Comparison of ENCODE assay signal across 11 cellular contexts in the genomic region with DNA sequence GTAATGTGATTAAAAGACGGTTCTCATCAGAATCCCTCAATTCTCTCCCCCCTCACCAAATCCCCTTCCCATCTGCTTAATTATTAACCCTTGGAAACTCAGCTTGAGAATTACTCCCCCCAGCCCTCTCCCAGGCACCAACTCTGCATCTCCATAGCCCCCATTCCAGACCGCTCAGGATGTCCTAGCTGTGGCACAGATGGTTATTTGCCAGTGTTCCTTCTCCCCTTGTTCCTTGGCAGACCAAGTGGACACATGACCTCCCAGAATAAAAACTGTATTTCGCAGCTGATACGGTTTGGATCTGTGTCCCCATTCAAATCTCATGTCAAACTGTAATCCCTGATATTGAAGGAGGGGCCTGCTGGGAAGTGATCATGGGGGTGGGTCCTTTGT. TPM values are rescaled to one million over a fixed set of nuclear protein-coding genes. Genes with fewer than 3 reads are reported as not detected.
DNase-seq lines count a peak whose midpoint lies in the region; ATAC-seq and TF ChIP-seq lines count a peak whose summit lies in the region.
"Had no signal": no experiment of that assay in that cellular context is flagged by ENCODE, and none has a peak within 500 bp of the region (broad histone marks: within the 10 kb centered on the region; RNA-seq: fewer than 3 reads in every experiment).

No MANE protein-coding gene starts in this region.

- BruUV-seq in MCF 10A (replicated peaks; lab: Mats Ljungman, UMichigan), result no TSS peak

- no peaks in the 10 kb centered on the region for H3K9me3 ChIP-seq in breast epithelium
- H3K9me3 ChIP-seq in colonic mucosa, result no peaks in the 10 kb centered on the region
- no peaks in the 10 kb centered on the region for H3K9me3 ChIP-seq in muscle layer of duodenum (ENCODE audit: control insufficient read depth in 1 of 2, low read length in 2 of 2)
- no peaks in the 10 kb centered on the region for H3K9me3 ChIP-seq in vagina
- H3K9me3 ChIP-seq: BE2C, SK-N-SH had no signal

- peak overlapping the region; percentile 80 to 84 for H3K27ac ChIP-seq in breast epithelium
- H3K27ac ChIP-seq in colonic mucosa, result peak overlapping the region; percentile 90
- H3K27ac ChIP-seq in muscle layer of duodenum (ENCODE audit: low read length), result peak overlapping the region; percentile 92
- H3K27ac ChIP-seq in vagina, result peak overlapping the region; percentile 66

- DNase-seq in breast epithelium (ENCODE audit: low spot score in 2 of 2) (no peak), MCF 10A (ENCODE audit: unreplicated experiment) (no peak), colonic mucosa (no peak), vagina (ENCODE audit: extremely low spot score in 2 of 2) (no peak), amygdala (lab: John Stamatoyannopoulos, UW) (no peak)
- DNase-seq: BE2C, retina, SK-N-SH had no signal

- peaks cover 2% of the 10 kb centered on the region for H3K9me3 Mint-ChIP-seq in MCF 10A (ENCODE audit: unreplicated experiment)

- POLR2A ChIA-PET in MCF 10A (lab: Yijun Ruan, JAX), result interaction anchor here (1.3 kb wide), 1 partner anchor 46 kb away, joined by 5 read pairs; a partner anchor contains a TSS

- H3K27ac Mint-ChIP-seq in MCF 10A (ENCODE audit: low read depth, unreplicated experiment), result no peak overlapping the region

- intact Hi-C loops in breast epithelium (cut with DNase I; ENCODE audit: low total_unique reads) (loop anchor here (10.0 kb wide), 1 partner anchor 131 kb away; no protein-coding TSS in a partner anchor), MCF 10A (cut with micrococcal nuclease) (no loop called here), colonic mucosa (cut with DNase I) (no loop called here), vagina (cut with DNase I) (no loop called here)

- H3K36me3 ChIP-seq in breast epithelium, result no peaks in the 10 kb centered on the region
- no peaks in the 10 kb centered on the region for H3K36me3 ChIP-seq in colonic mucosa
- H3K36me3 ChIP-seq in muscle layer of duodenum (ENCODE audit: control insufficient read depth in 1 of 2, insufficient read depth in 2 of 2, low read length in 2 of 2), result no peaks in the 10 kb centered on the region
- H3K36me3 ChIP-seq in vagina, result no peaks in the 10 kb centered on the region
- H3K36me3 ChIP-seq: BE2C had no signal

- ATAC-seq in GM18502 (IDR thresholded peaks at IDR 0.05; ENCODE audit: poor library complexity, unreplicated experiment), result no peak
- no peak for ATAC-seq in GM19023 (IDR thresholded peaks at IDR 0.05; ENCODE audit: unreplicated experiment)

- CTCF ChIA-PET in MCF 10A (lab: Yijun Ruan, JAX), result interaction anchor here (1.1 to 5.8 kb wide), 4 partner anchors 9 to 133 kb away, joined by 3 to 122 read pairs (median 9); a partner anchor contains a TSS

- peaks cover 0 to 5% of the 10 kb centered on the region in 2 donors for H3K4me1 ChIP-seq in breast epithelium
- H3K4me1 ChIP-seq in colonic mucosa, result no peaks in the 10 kb centered on the region
- peaks cover 0 to 10% of the 10 kb centered on the region in 2 donors for H3K4me1 ChIP-seq in muscle layer of duodenum (ENCODE audit: control insufficient read depth in 1 of 2, insufficient read depth in 2 of 2, low read length in 2 of 2)
- peaks cover 15% of the 10 kb centered on the region for H3K4me1 ChIP-seq in vagina
- H3K4me1 ChIP-seq: BE2C had no signal

- H3K27me3 ChIP-seq in breast epithelium (no peaks in the 10 kb centered on the region), colonic mucosa (no peaks in the 10 kb centered on the region), muscle layer of duodenum (ENCODE audit: low read depth, low read length) (no peaks in the 10 kb centered on the region), vagina (no peaks in the 10 kb centered on the region)
- H3K27me3 ChIP-seq: BE2C had no signal

- TF ChIP-seq POLR2A in breast epithelium (IDR thresholded peaks at IDR 0.05) (no peak), vagina (IDR thresholded peaks at IDR 0.05) (no peak)

- no peaks in the 10 kb centered on the region for H3K27me3 Mint-ChIP-seq in MCF 10A (ENCODE audit: insufficient read depth, unreplicated experiment)

- H3K4me3 ChIP-seq in breast epithelium, result no peak overlapping the region
- no peak overlapping the region for H3K4me3 ChIP-seq in colonic mucosa
- H3K4me3 ChIP-seq in muscle layer of duodenum (ENCODE audit: low read depth in 1 of 2, low read length in 2 of 2), result no peak overlapping the region
- H3K4me3 ChIP-seq in vagina, result no peak overlapping the region

- TF ChIP-seq CTCF in breast epithelium (IDR thresholded peaks at IDR 0.05) (no peak), MCF 10A (IDR thresholded peaks at IDR 0.05; ENCODE audit: unreplicated experiment) (no peak), colonic mucosa (IDR thresholded peaks at IDR 0.05) (no peak), vagina (IDR thresholded peaks at IDR 0.05) (no peak)

- H3K36me3 Mint-ChIP-seq in MCF 10A (ENCODE audit: insufficient read depth, unreplicated experiment), result no peaks in the 10 kb centered on the region

- peak overlapping the region in 1 of 2 donors; percentile 74 for H3K9ac ChIP-seq in colonic mucosa (ENCODE audit: low read depth in 2 of 2, low read length in 2 of 2)
- H3K9ac ChIP-seq: SK-N-SH had no signal

- peaks cover 7% of the 10 kb centered on the region for H3K4me1 Mint-ChIP-seq in MCF 10A (ENCODE audit: insufficient read depth, unreplicated experiment)

- H3K4me3 Mint-ChIP-seq in MCF 10A (ENCODE audit: unreplicated experiment), result no peak overlapping the region

RNA-seq across cellular contexts. Expression of a gene that starts 14.6 kb away (rescaled TPM):
- total RNA-seq in breast epithelium (1 to 10 TPM; 5.2 to 6.9 (median 6.6) TPM), MCF 10A (2022) (not detected in 2 replicates), colonic mucosa (10 to 100 TPM in 1 of 2 donors, 1 to 10 TPM in 1; 3.7 to 10.1 TPM), vagina (0.98 TPM)

RNA-seq across cellular contexts. Expression of a gene that starts 45.8 kb away (rescaled TPM):
- total RNA-seq in breast epithelium, result 10 to 100 TPM; 26.9 to 40.8 (median 32.8) TPM
- total RNA-seq in MCF 10A (2022), result 65.1 and 65.3 TPM in 2 replicates
- 10 to 100 TPM; 31.7 to 32.4 TPM for total RNA-seq in colonic mucosa
- total RNA-seq in vagina, result 27.0 TPM
